30 cellular contexts compared by ENCODE assay signal in the genomic region with DNA sequence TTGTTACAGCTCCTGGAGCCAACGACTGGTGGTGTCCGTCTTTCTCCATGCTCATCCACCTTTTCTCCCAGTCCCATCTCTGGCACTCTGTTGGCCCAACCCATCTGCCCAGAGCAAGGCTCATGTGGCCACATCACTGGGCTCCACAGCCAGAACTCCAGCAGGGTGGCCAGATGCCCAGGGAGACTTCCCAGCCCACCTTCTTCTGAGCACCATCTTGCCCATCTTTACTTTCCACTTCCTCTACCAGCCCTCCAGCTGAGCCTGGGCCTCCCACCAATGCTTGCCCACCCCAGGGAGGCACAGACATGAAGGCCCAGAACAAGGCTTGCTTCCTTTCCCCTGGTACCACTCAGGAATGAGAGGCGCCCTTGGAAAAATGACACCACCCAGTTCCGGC.
"Had no signal": no experiment of that assay in that cellular context is flagged by ENCODE, and none has a peak within 500 bp of the region (broad histone marks: within the 10 kb centered on the region; RNA-seq: fewer than 3 reads in every experiment).

No MANE protein-coding gene starts in this region.

- H3K27ac ChIP-seq: left ventricle myocardium inferior, neural progenitor cell, neutrophil, parathyroid adenoma, right atrium auricular region, right lobe of liver, stomach, testis, thyroid gland, transverse colon, upper lobe of right lung, uterus had no signal

- FAIRE-seq: islet of Langerhans had no signal

- H3K9me3 ChIP-seq: neutrophil, right lobe of liver, testis, thyroid gland, transverse colon, upper lobe of right lung, uterus had no signal

- H3K4me1 ChIP-seq: left ventricle myocardium inferior, neural progenitor cell, parathyroid adenoma, right atrium auricular region, stomach, testis, thyroid gland, transverse colon, upper lobe of right lung, uterus had no signal

- H2AFZ ChIP-seq: neural progenitor cell, parathyroid adenoma had no signal

- H3K36me3 ChIP-seq: left ventricle myocardium inferior, neural progenitor cell, neutrophil, right atrium auricular region, right lobe of liver, stomach, thyroid gland, transverse colon, upper lobe of right lung, uterus had no signal

- H3K4me2 ChIP-seq: neural progenitor cell, smooth muscle cell had no signal

- H3K9me3 Mint-ChIP-seq: natural killer cell had no signal

- H3K4me1 Mint-ChIP-seq: immature natural killer cell; mesothelial cell of epicardium; naive B cell; natural killer cell; neural progenitor cell; stimulated activated naive B cell treated with anti-CD40 and anti-IgM and Interleukin-4, amounts not matched to agents 10 μg/mL and 1 μg/mL and 100 μg/mL, for 72 hours had no signal

- H3K4me3 Mint-ChIP-seq: immature natural killer cell; mesothelial cell of epicardium; naive B cell; natural killer cell; nephron progenitor cell; neural progenitor cell; stimulated activated naive B cell treated with anti-CD40 and anti-IgM and Interleukin-4, amounts not matched to agents 10 μg/mL and 1 μg/mL and 100 μg/mL, for 72 hours had no signal

- H3K27ac Mint-ChIP-seq: immature natural killer cell; mesothelial cell of epicardium; naive B cell; natural killer cell; nephron progenitor cell; neural progenitor cell; progenitor cell of endocrine pancreas; stimulated activated naive B cell treated with anti-CD40 and anti-IgM and Interleukin-4, amounts not matched to agents 10 μg/mL and 1 μg/mL and 100 μg/mL, for 72 hours had no signal

- DNase-seq: hypothalamus; immature natural killer cell; left ventricle myocardium inferior; mesendoderm; naive B cell; natural killer cell; nephron progenitor cell; occipital lobe; right lobe of liver; stimulated activated CD4-positive, alpha-beta T cell treated with anti-CD3 and anti-CD28 coated beads, Interleukin-12 subunit alpha, Interleukin-12 subunit beta, amount 100 ng/mL, for 4 hours; stimulated activated CD4-positive, alpha-beta T cell treated with anti-CD3 and anti-CD28 coated beads, Interleukin-15, amount 100 ng/mL, for 24 hours; stimulated activated CD4-positive, alpha-beta T cell treated with anti-CD3 and anti-CD28 coated beads, Interleukin-2, amount 100 ng/mL, for 24 hours; stimulated activated CD4-positive, alpha-beta T cell treated with anti-CD3 and anti-CD28 coated beads, Interleukin-4, amount 100 ng/mL, for 1 hour; stimulated activated naive B cell treated with anti-CD40 and anti-IgM and Interleukin-4, amounts not matched to agents 10 μg/mL and 1 μg/mL and 100 μg/mL, for 72 hours; stimulated activated naive CD8-positive, alpha-beta T cell treated with anti-CD3 and anti-CD28 coated beads, Interleukin-15, Interleukin-2, amounts not matched to agents 100 U/mL and 50 U/mL, for 24 hours; stomach; testis; thyroid gland; transverse colon; upper lobe of right lung; uterus had no signal

- H3K36me3 Mint-ChIP-seq: immature natural killer cell; mesothelial cell of epicardium; natural killer cell; neural progenitor cell; stimulated activated naive B cell treated with anti-CD40 and anti-IgM and Interleukin-4, amounts not matched to agents 10 μg/mL and 1 μg/mL and 100 μg/mL, for 72 hours had no signal

- H3K4me3 ChIP-seq: left ventricle myocardium inferior, lung, neural progenitor cell, right atrium auricular region, right lobe of liver, smooth muscle cell, stomach, testis, thyroid gland, transverse colon, upper lobe of right lung, uterus had no signal

- H3K27me3 ChIP-seq: neural progenitor cell, right atrium auricular region, right lobe of liver, testis, thyroid gland, transverse colon, upper lobe of right lung, uterus had no signal

- H3K9ac ChIP-seq: neural progenitor cell, parathyroid adenoma had no signal

- H3K79me2 ChIP-seq: parathyroid adenoma had no signal
